ENCODE assay signal across 8 cellular contexts in the genomic region with DNA sequence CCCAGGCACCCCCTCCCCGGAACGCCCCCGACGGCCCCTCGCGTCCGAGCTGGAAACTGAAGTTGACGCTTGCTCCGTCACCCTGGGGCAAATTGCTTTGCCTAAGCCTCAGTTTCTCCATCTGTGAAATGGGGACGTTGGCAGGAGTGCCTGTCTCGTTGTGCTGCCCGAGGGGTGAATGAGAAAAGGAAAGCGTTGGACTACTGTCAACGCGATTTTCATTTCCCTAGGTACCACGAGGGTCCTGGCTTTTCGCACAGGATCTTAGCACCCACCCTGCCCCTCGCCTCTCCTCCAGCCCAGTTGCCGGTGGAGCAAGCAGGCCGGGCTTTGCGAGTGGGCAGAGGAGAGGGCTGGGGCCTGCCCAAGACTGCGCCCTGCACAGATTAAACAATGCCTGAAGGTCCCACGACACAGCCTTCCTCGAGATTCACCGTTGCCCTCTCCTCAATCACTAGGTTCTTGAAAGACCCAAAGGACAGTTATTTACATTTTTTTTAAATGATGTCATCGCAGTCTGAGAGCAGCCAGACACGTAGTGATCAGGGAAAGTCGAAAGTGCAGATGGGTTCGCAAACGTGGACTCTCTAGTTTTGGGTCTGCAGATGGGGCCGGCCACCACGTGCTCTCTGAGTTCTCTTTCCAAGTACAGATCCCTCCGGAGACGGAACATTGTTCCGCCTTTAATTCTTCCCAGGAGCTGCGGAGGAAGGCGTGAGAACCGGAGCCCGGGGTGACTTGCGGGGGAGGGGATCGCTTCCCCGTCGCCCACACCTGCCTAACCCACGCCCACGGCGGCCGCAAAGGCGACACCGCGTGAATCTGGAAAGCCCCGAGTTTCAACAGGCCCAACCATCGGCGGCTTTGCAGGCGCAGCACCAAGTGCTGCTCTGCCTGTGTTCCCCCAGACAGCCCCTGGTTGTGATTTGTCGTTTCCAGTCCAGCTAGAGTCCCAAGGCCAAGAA. TPM values are rescaled to one million over a fixed set of nuclear protein-coding genes. Genes with fewer than 3 reads are reported as not detected.
DNase-seq lines count a peak whose midpoint lies in the region; ATAC-seq and TF ChIP-seq lines count a peak whose summit lies in the region.

No MANE protein-coding gene starts in this region.

- no peaks in the 10 kb centered on the region for H3K9me3 Mint-ChIP-seq in activated B cell treated with CpG ODN at 0.5 μM for 24 hours
- peaks cover 7% of the 10 kb centered on the region for H3K9me3 Mint-ChIP-seq in central memory CD8-positive, alpha-beta T cell

- CTCF ChIA-PET in activated B cell treated with CpG ODN at 0.5 μM for 24 hours (lab: Charles Lee) = interaction anchor here (1.0 to 1.3 kb wide), 2 partner anchors 11 to 94 kb away, joined by 3 read pairs; no protein-coding TSS in a partner anchor

- H3K4me3 ChIP-seq in left lung = peak overlapping the region; percentile 40 to 44

- intact Hi-C loops in activated B cell treated with CpG ODN at 0.5 μM for 24 hours (cut with micrococcal nuclease) = loop anchor here (1.0 to 10.0 kb wide), 7 partner anchors 16 to 1893 kb away; a partner anchor contains a TSS
- intact Hi-C loops in left lung (cut with DNase I) = loop anchor here in 1 of 2 donors (10.0 kb wide), 1 partner anchor 263 kb away; a partner anchor contains a TSS

- ATAC-seq in GM18909 (IDR thresholded peaks at IDR 0.05; ENCODE audit: poor library complexity, unreplicated experiment) (peak; percentile 69), HG03103 (IDR thresholded peaks at IDR 0.05; ENCODE audit: low read depth, unreplicated experiment) (peak; percentile 45), activated B cell treated with CpG ODN at 0.5 μM for 24 hours (ENCODE audit: low read depth) (peak; percentile 72), left lung (peak; percentile 55)
- ATAC-seq in central memory CD8-positive, alpha-beta T cell (replicated peaks; ENCODE audit: extremely low read depth, poor library complexity, severe bottlenecking) = peak; percentile 83

- TF ChIP-seq CTCF in activated B cell treated with CpG ODN at 0.5 μM for 24 hours (IDR thresholded peaks at IDR 0.05) (no peak), left lung (IDR thresholded peaks at IDR 0.05) (no peak)

- no peaks in the 10 kb centered on the region for H3K36me3 ChIP-seq in left lung

- DNase-seq in activated B cell treated with CpG ODN at 0.5 μM for 24 hours = peak; percentile 88
- DNase-seq in central memory CD8-positive, alpha-beta T cell (ENCODE audit: low spot score in 2 of 2) = peak; percentile 93 to 96
- DNase-seq in left lung = peak; percentile 86 to 94
- DNase-seq in stimulated activated CD4-positive, alpha-beta T cell treated with anti-CD3 and anti-CD28 coated beads, TNF-alpha, amount 100 ng/mL, for 1 hour (ENCODE audit: low read depth in 3 of 3, low spot score in 1 of 3) = peak; percentile 76 to 92 (median 90)
- no peak for DNase-seq in GOT3 (lab: John Stamatoyannopoulos, UW)
- DNase-seq in COR-L47 (lab: John Stamatoyannopoulos, UW) = no peak

- H3K27ac Mint-ChIP-seq in activated B cell treated with CpG ODN at 0.5 μM for 24 hours = no peak overlapping the region
- no peak overlapping the region for H3K27ac Mint-ChIP-seq in central memory CD8-positive, alpha-beta T cell (ENCODE audit: low read depth)

- H3K27ac ChIP-seq in left lung = peak overlapping the region; percentile 94 to 95

- H3K4me3 Mint-ChIP-seq in activated B cell treated with CpG ODN at 0.5 μM for 24 hours = peak overlapping the region; percentile 88
- H3K4me3 Mint-ChIP-seq in central memory CD8-positive, alpha-beta T cell = peak overlapping the region; percentile 85

- H3K36me3 Mint-ChIP-seq in activated B cell treated with CpG ODN at 0.5 μM for 24 hours (ENCODE audit: low read depth) = no peaks in the 10 kb centered on the region
- H3K36me3 Mint-ChIP-seq in central memory CD8-positive, alpha-beta T cell (ENCODE audit: insufficient read depth) = peaks cover 31% of the 10 kb centered on the region

- no peaks in the 10 kb centered on the region for H3K27me3 ChIP-seq in left lung

- H3K9me3 ChIP-seq in left lung = no peaks in the 10 kb centered on the region

- peaks cover 49% of the 10 kb centered on the region for H3K4me1 Mint-ChIP-seq in activated B cell treated with CpG ODN at 0.5 μM for 24 hours
- peaks cover 44% of the 10 kb centered on the region for H3K4me1 Mint-ChIP-seq in central memory CD8-positive, alpha-beta T cell

- no peaks in the 10 kb centered on the region for H3K27me3 Mint-ChIP-seq in activated B cell treated with CpG ODN at 0.5 μM for 24 hours
- H3K27me3 Mint-ChIP-seq in central memory CD8-positive, alpha-beta T cell = no peaks in the 10 kb centered on the region

- H3K4me1 ChIP-seq in left lung = peaks cover 32 to 100% of the 10 kb centered on the region in 2 donors

- POLR2A ChIA-PET in activated B cell treated with CpG ODN at 0.5 μM for 24 hours (lab: Charles Lee) = interaction anchor here (0.6 to 5.8 kb wide), 18 partner anchors 9 to 258 kb away, joined by 3 to 62 read pairs (median 5); a partner anchor contains a TSS

RNA-seq across cellular contexts. Expression of a gene that starts 54.1 kb away (rescaled TPM):
- 0.24 TPM in 1 of 2 replicates, not detected in the other for total RNA-seq in activated B cell treated with CpG ODN at 0.5 μM for 24 hours
- 10 to 100 TPM; 63.1 to 68.2 TPM for total RNA-seq in left lung

Comparison
In these comparisons a context has a peak if more than half of its experiments do, and no peak if none do; other contexts are left out.
1. DNase-seq: peak in activated B cell treated with CpG ODN at 0.5 μM for 24 hours (single experiment), central memory CD8-positive, alpha-beta T cell (2 of 2), left lung (2 of 2) and stimulated activated CD4-positive, alpha-beta T cell treated with anti-CD3 and anti-CD28 coated beads, TNF-alpha, amount 100 ng/mL, for 1 hour (3 of 3); none in GOT3 (single experiment) and COR-L47 (single experiment).
2. RNA of a gene that starts 54.1 kb away (total RNA-seq): 63.1 to 68.2 TPM in left lung; 0.24 TPM in activated B cell treated with CpG ODN at 0.5 μM for 24 hours; every median in the first group is over 10 times any median in the second.
3. Peak in every context shown above with its lines, with median percentiles within 50 percentile points of each other: ATAC-seq.